In genomic region chr3:109927726-109928125, GRCh38 we compare ENCODE assay signal across 1 cellular context.
TF ChIP-seq lines count a peak whose summit lies in the region.

No MANE protein-coding gene starts in this region.

TF ChIP-seq in SK-N-SH, 30 proteins besides CTCF, POLR2A, EP300 and RAD21 (continued from another document):
- TF ChIP-seq FOSL2 (IDR thresholded peaks at IDR 0.05; ENCODE audit: borderline replicate concordance, low read depth) (no peak), FOXM1 (IDR thresholded peaks at IDR 0.05; ENCODE audit: low read depth) (no peak), TAF1 (IDR thresholded peaks at IDR 0.05; ENCODE audit: borderline replicate concordance, low read depth, low read length) (no peak), RCOR1 (IDR thresholded peaks at IDR 0.05; ENCODE audit: low read length) (no peak), GATA2 (CRISPR knock-in tag; IDR thresholded peaks at IDR 0.05) (no peak), POLR2AphosphoS5 (IDR thresholded peaks at IDR 0.05; ENCODE audit: low read depth, low read length) (no peak)
